ENCODE assay signal across 1 cellular context in the genomic region with DNA sequence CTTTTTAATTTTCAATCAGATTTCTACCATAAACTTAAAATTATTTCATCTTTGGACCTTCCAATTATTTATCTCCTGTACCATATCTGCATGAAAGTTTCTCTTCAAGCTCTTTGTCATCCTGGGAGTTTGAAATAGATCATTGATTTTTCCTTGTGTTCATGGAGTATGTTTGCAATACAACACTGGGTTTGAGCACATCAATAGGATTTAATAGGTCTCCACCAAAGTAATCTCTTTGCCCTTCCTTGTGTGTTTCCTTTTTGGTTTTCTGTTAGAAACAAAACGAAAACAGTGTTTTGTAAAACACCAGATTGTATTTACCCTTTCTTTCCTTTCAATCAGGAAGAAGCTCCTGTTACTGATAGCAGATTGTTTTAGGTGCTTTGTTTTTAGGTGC.
TF ChIP-seq lines count a peak whose summit lies in the region.

No MANE protein-coding gene starts in this region.

TF ChIP-seq in endothelial cell of umbilical vein, 7 proteins besides CTCF, POLR2A, EP300 and RAD21:
- TF ChIP-seq FOS (IDR thresholded peaks at IDR 0.05; ENCODE audit: borderline replicate concordance, insufficient read depth, low read length) (no peak), GATA2 (IDR thresholded peaks at IDR 0.05; ENCODE audit: insufficient read depth, insufficient read length, low read depth, low read length) (no peak), POLR2AphosphoS5 (IDR thresholded peaks at IDR 0.05; ENCODE audit: insufficient read depth, low read depth, low read length) (no peak), MYC (IDR thresholded peaks at IDR 0.05; ENCODE audit: low read depth, low read length) (no peak), EZH2 (IDR thresholded peaks at IDR 0.05; ENCODE audit: borderline replicate concordance, low read depth, low read length, severe bottlenecking) (no peak), JUN (IDR thresholded peaks at IDR 0.05; ENCODE audit: borderline replicate concordance, insufficient read depth, insufficient read length, low read depth) (no peak)
- TF ChIP-seq, protein P1, sequence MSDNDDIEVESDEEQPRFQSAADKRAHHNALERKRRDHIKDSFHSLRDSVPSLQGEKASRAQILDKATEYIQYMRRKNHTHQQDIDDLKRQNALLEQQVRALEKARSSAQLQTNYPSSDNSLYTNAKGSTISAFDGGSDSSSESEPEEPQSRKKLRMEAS (IDR thresholded peaks at IDR 0.05; ENCODE audit: insufficient read depth, insufficient read length) = no peak
